In genomic region chr3:170429050-170429449, GRCh38 we compare ENCODE assay signal across 10 cellular contexts. TPM values are rescaled to one million over a fixed set of nuclear protein-coding genes. Genes with fewer than 3 reads are reported as not detected.
A peak's percentile ranks its signal among the peaks of the same experiment; 100 is the strongest.
DNase-seq lines count a peak whose midpoint lies in the region; ATAC-seq and TF ChIP-seq lines count a peak whose summit lies in the region.
"Had no signal": no experiment of that assay in that cellular context is flagged by ENCODE, and none has a peak within 500 bp of the region (broad histone marks: within the 10 kb centered on the region; RNA-seq: fewer than 3 reads in every experiment).

No MANE protein-coding gene starts in this region.

- H3K36me3 ChIP-seq in SK-N-MC (ENCODE audit: insufficient read depth, low read length) = no peaks in the 10 kb centered on the region
- H3K36me3 ChIP-seq: thoracic aorta had no signal

- no peak overlapping the region for H3K4me3 ChIP-seq in SK-N-MC
- H3K4me3 ChIP-seq: thoracic aorta had no signal

- ATAC-seq in GM21723 (IDR thresholded peaks at IDR 0.05; ENCODE audit: unreplicated experiment) (peak; percentile 49), Right ventricle myocardium inferior (no peak), HG02571 (IDR thresholded peaks at IDR 0.05; ENCODE audit: unreplicated experiment) (no peak)

- TF ChIP-seq CTCF in GM20000 (IDR thresholded peaks at IDR 0.05; ENCODE audit: extremely low read depth, missing control alignments) = no peak

- intact Hi-C loops in Right ventricle myocardium inferior (cut with DNase I) = no loop called here

- DNase-seq in GDM1 (lab: John Stamatoyannopoulos, UW) = peak; percentile 17
- peak; percentile 12 for DNase-seq in SK-N-MC (ENCODE audit: low read depth, low spot score)
- peak; percentile 28 to 60 for DNase-seq in lung microvascular endothelial cell (ENCODE audit: low read depth in 2 of 2)
- no peak for DNase-seq in GM20000 (ENCODE audit: low spot score)
- DNase-seq in hippocampal formation (lab: John Stamatoyannopoulos, UW) = no peak
- DNase-seq in Right ventricle myocardium inferior (ENCODE audit: missing footprints) = no peak
- DNase-seq: Karpas-422 had no signal

- H3K9me3 ChIP-seq in SK-N-MC (ENCODE audit: low read depth, low read length) = no peaks in the 10 kb centered on the region
- H3K9me3 ChIP-seq: thoracic aorta had no signal

- no peak overlapping the region for H3K27ac ChIP-seq in SK-N-MC
- H3K27ac ChIP-seq: thoracic aorta had no signal

- H3K9ac ChIP-seq in SK-N-MC (ENCODE audit: insufficient read length) = no peak overlapping the region

RNA-seq across cellular contexts. Expression of gene CLDN11, which starts 10.4 kb away (rescaled TPM):
- total RNA-seq in lung microvascular endothelial cell = 27.6 and 144 TPM in 2 replicates
- 2.7 TPM for total RNA-seq in Right ventricle myocardium inferior

Comparison
In these comparisons a context has a peak if more than half of its experiments do, and no peak if none do; other contexts are left out.
1. DNase-seq: peak in GDM1 (single experiment), SK-N-MC (single experiment) and lung microvascular endothelial cell (2 of 2); none in GM20000 (single experiment), hippocampal formation (0 of 2) and Right ventricle myocardium inferior (single experiment).